Comparison of ENCODE assay signal across 19 cellular contexts in the genomic region with DNA sequence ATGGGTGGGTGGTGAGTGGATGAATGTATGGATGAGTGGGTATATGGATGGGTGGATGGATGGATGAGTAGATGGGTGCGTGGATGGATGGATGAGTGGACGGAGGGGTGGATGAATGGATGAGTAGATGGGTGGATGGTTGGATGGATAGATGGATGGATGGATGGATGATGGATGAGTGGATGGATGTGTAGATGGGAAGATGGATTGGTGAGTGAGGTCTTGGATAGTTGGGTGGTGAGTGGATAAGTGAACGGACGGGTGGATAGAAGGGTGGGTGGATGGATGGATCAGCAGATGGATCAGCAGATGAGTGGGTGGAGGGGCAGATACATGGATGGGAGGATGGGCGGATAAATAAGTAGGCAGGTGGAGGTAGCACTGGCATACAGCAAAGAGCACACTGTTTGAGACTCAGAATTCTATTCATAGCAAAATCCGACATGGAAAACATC.
DNase-seq lines count a peak whose midpoint lies in the region; ATAC-seq and TF ChIP-seq lines count a peak whose summit lies in the region.
"Had no signal": no experiment of that assay in that cellular context is flagged by ENCODE, and none has a peak within 500 bp of the region (broad histone marks: within the 10 kb centered on the region; RNA-seq: fewer than 3 reads in every experiment).

No MANE protein-coding gene starts in this region.

- H3K36me3 ChIP-seq in tibial artery (no peaks in the 10 kb centered on the region), neuronal stem cell (replicated peaks in 1 of 2; ENCODE audit: control insufficient read depth in 2 of 2, insufficient read depth in 2 of 2, low read length in 2 of 2) (no peaks in the 10 kb centered on the region)
- H3K36me3 ChIP-seq: heart right ventricle, left ventricle myocardium inferior had no signal

- CTCF ChIA-PET in T-cell (lab: Charles Lee) = interaction anchor here in 1 of 2 donors (0.7 kb wide), 1 partner anchor 21 kb away, joined by 3 read pairs; no protein-coding TSS in a partner anchor

- H3K4me1 ChIP-seq in tibial artery = peaks cover 13 to 44% (median 35%) of the 10 kb centered on the region in 4 donors
- peaks cover 27 to 36% of the 10 kb centered on the region in 2 donors for H3K4me1 ChIP-seq in neuronal stem cell (ENCODE audit: control insufficient read depth in 2 of 2, insufficient read depth in 1 of 2, low read depth in 1 of 2, low read length in 2 of 2)

- H3K23ac ChIP-seq in neuronal stem cell (ENCODE audit: low read depth, low read length, poor library complexity) = no peak overlapping the region

- no peak overlapping the region for H2AFZ ChIP-seq in neuronal stem cell (ENCODE audit: low read length)
- H2AFZ ChIP-seq: GM23338 had no signal

- no peak overlapping the region for H4K8ac ChIP-seq in neuronal stem cell (ENCODE audit: low read depth, low read length)

- peak overlapping the region; percentile 81 to 85 for H3K27ac ChIP-seq in tibial artery
- H3K27ac ChIP-seq in neuronal stem cell (replicated peaks; ENCODE audit: low read length) = no peak overlapping the region
- H3K27ac ChIP-seq: C4-2B had no signal

- no peak overlapping the region for H2BK5ac ChIP-seq in neuronal stem cell (ENCODE audit: low read length)

- no peak overlapping the region for H2BK120ac ChIP-seq in neuronal stem cell (ENCODE audit: low read depth, low read length)

- H2BK12ac ChIP-seq in neuronal stem cell (ENCODE audit: low read length) = no peak overlapping the region

- ATAC-seq in T-cell (replicated peaks in 1 of 4) = no peak
- no peak for ATAC-seq in HG02571 (IDR thresholded peaks at IDR 0.05; ENCODE audit: unreplicated experiment)
- ATAC-seq in GM19467 (IDR thresholded peaks at IDR 0.05; ENCODE audit: unreplicated experiment) = no peak
- ATAC-seq: GM23338, heart right ventricle, mucosa of descending colon had no signal

- no peak overlapping the region for H3K4me3 Mint-ChIP-seq in activated naive CD8-positive, alpha-beta T cell
- H3K4me3 Mint-ChIP-seq in activated naive CD8-positive, alpha-beta T cell treated with anti-CD3 and anti-CD28 coated beads for 36 hours = no peak overlapping the region
- no peak overlapping the region for H3K4me3 Mint-ChIP-seq in T-cell
- H3K4me3 Mint-ChIP-seq in glutamatergic neuron (ENCODE audit: unreplicated experiment) = no peak overlapping the region
- H3K4me3 Mint-ChIP-seq: activated B cell treated with CpG ODN at 0.5 μM for 24 hours; activated naive CD8-positive, alpha-beta T cell treated with anti-CD3 and anti-CD28 coated beads, Interleukin-2, amount 50 U/mL, for 24 hours; GM23338 had no signal

- no peak overlapping the region for H3K4me2 ChIP-seq in neuronal stem cell (ENCODE audit: insufficient read depth, low read length, poor library complexity, severe bottlenecking)
- H3K4me2 ChIP-seq: GM23338 had no signal

- 100% methylated on average over 2 to 4 of the region's 6 CpGs for WGBS in neuronal stem cell (ENCODE audit: extremely low coverage in 2 of 2, insufficient read length in 2 of 2, insufficient replicate concordance in 1 of 2), 2 donors

- H3K9me3 Mint-ChIP-seq in activated naive CD8-positive, alpha-beta T cell (ENCODE audit: low read depth) = no peaks in the 10 kb centered on the region
- H3K9me3 Mint-ChIP-seq in activated naive CD8-positive, alpha-beta T cell treated with anti-CD3 and anti-CD28 coated beads for 36 hours = no peaks in the 10 kb centered on the region
- no peaks in the 10 kb centered on the region for H3K9me3 Mint-ChIP-seq in T-cell
- peaks cover 6% of the 10 kb centered on the region for H3K9me3 Mint-ChIP-seq in glutamatergic neuron (ENCODE audit: unreplicated experiment)
- H3K9me3 Mint-ChIP-seq: activated B cell treated with CpG ODN at 0.5 μM for 24 hours; activated naive CD8-positive, alpha-beta T cell treated with anti-CD3 and anti-CD28 coated beads, Interleukin-2, amount 50 U/mL, for 24 hours; GM23338 had no signal

- H2AK5ac ChIP-seq in neuronal stem cell (ENCODE audit: low read depth, low read length) = no peak overlapping the region

- no peak overlapping the region for H4K91ac ChIP-seq in neuronal stem cell (ENCODE audit: low read depth, low read length, poor library complexity)

- no peaks in the 10 kb centered on the region for H3K79me1 ChIP-seq in neuronal stem cell (ENCODE audit: low read depth, low read length)

- H3K4me3 ChIP-seq in tibial artery (no peak overlapping the region), neuronal stem cell (ENCODE audit: low read length in 2 of 2) (no peak overlapping the region)
- H3K4me3 ChIP-seq: GM23338, heart right ventricle, left ventricle myocardium inferior, mucosa of descending colon had no signal

- TF ChIP-seq CTCF in glutamatergic neuron (IDR thresholded peaks at IDR 0.05; ENCODE audit: partially characterized antibody, unreplicated experiment) = no peak
- no peak for TF ChIP-seq CTCF in tibial artery (IDR thresholded peaks at IDR 0.05)

- H3K27me3 ChIP-seq in tibial artery = no peaks in the 10 kb centered on the region
- no peaks in the 10 kb centered on the region for H3K27me3 ChIP-seq in neuronal stem cell (ENCODE audit: control insufficient read depth in 3 of 3, insufficient read depth in 3 of 3, low read depth in 1 of 3, low read length in 3 of 3)
- H3K27me3 ChIP-seq: heart right ventricle had no signal

- peak overlapping the region; percentile 11 for H3K27ac Mint-ChIP-seq in activated naive CD8-positive, alpha-beta T cell
- H3K27ac Mint-ChIP-seq in activated naive CD8-positive, alpha-beta T cell treated with anti-CD3 and anti-CD28 coated beads for 36 hours = no peak overlapping the region
- H3K27ac Mint-ChIP-seq in T-cell (peak overlapping the region; percentile 88 to 92), glutamatergic neuron (ENCODE audit: unreplicated experiment) (peak overlapping the region; percentile 18)
- H3K27ac Mint-ChIP-seq: activated B cell treated with CpG ODN at 0.5 μM for 24 hours, GM23338 had no signal

- H3K4me1 Mint-ChIP-seq in activated naive CD8-positive, alpha-beta T cell (ENCODE audit: low read depth) = peaks cover 45% of the 10 kb centered on the region
- peaks cover 24% of the 10 kb centered on the region for H3K4me1 Mint-ChIP-seq in activated naive CD8-positive, alpha-beta T cell treated with anti-CD3 and anti-CD28 coated beads for 36 hours
- H3K4me1 Mint-ChIP-seq in T-cell (peaks cover 27 to 59% (median 49%) of the 10 kb centered on the region in 3 donors), glutamatergic neuron (ENCODE audit: low read depth, unreplicated experiment) (peaks cover 10% of the 10 kb centered on the region)

- intact Hi-C loops in tibial artery (cut with DNase I; ENCODE audit: low total_unique reads) = no loop called here

- no peak overlapping the region for H2BK15ac ChIP-seq in neuronal stem cell (ENCODE audit: low read length)

- no peak overlapping the region for H3K4ac ChIP-seq in neuronal stem cell (ENCODE audit: low read length)

- H3K9me3 ChIP-seq in tibial artery (no peaks in the 10 kb centered on the region), neuronal stem cell (replicated peaks in 1 of 2; ENCODE audit: control insufficient read depth in 2 of 2, insufficient read depth in 1 of 2, low read depth in 1 of 2, low read length in 2 of 2) (no peaks in the 10 kb centered on the region)
- H3K9me3 ChIP-seq: heart right ventricle, left ventricle myocardium inferior, mucosa of descending colon had no signal

- DNase-seq in activated naive CD8-positive, alpha-beta T cell treated with anti-CD3 and anti-CD28 coated beads for 36 hours = no peak
- DNase-seq in T-cell = no peak
- no peak for DNase-seq in glutamatergic neuron
- DNase-seq in tibial artery = no peak
- DNase-seq in neuronal stem cell (ENCODE audit: low spot score) = no peak
- DNase-seq: activated B cell treated with CpG ODN at 0.5 μM for 24 hours, DMS79, heart right ventricle, left ventricle myocardium inferior, NCI-H1694, NCI-H748 treated with DMSO at 0.1 percent for 48 hours, small intestine had no signal

- POLR2A ChIA-PET in T-cell (lab: Charles Lee) = no interaction called here

- H3K14ac ChIP-seq in neuronal stem cell (ENCODE audit: low read length) = no peak overlapping the region

- H3K36me3 Mint-ChIP-seq in activated naive CD8-positive, alpha-beta T cell = no peaks in the 10 kb centered on the region
- no peaks in the 10 kb centered on the region for H3K36me3 Mint-ChIP-seq in activated naive CD8-positive, alpha-beta T cell treated with anti-CD3 and anti-CD28 coated beads for 36 hours
- no peaks in the 10 kb centered on the region for H3K36me3 Mint-ChIP-seq in T-cell
- H3K36me3 Mint-ChIP-seq in glutamatergic neuron (ENCODE audit: unreplicated experiment) = no peaks in the 10 kb centered on the region

- H3K9ac ChIP-seq in neuronal stem cell (ENCODE audit: low read depth, low read length, poor library complexity) = no peak overlapping the region

- no peaks in the 10 kb centered on the region for H3K27me3 Mint-ChIP-seq in activated naive CD8-positive, alpha-beta T cell
- H3K27me3 Mint-ChIP-seq in activated naive CD8-positive, alpha-beta T cell treated with anti-CD3 and anti-CD28 coated beads for 36 hours = no peaks in the 10 kb centered on the region
- H3K27me3 Mint-ChIP-seq in T-cell = no peaks in the 10 kb centered on the region
- peaks cover 6% of the 10 kb centered on the region for H3K27me3 Mint-ChIP-seq in glutamatergic neuron (ENCODE audit: unreplicated experiment)
- H3K27me3 Mint-ChIP-seq: activated naive CD8-positive, alpha-beta T cell treated with anti-CD3 and anti-CD28 coated beads, Interleukin-2, amount 50 U/mL, for 24 hours had no signal

- H3K18ac ChIP-seq in neuronal stem cell (ENCODE audit: low read length) = no peak overlapping the region
